Comparison of ENCODE assay signal across 10 cellular contexts in genomic region chr5:39219433-39219832, GRCh38. TPM values are rescaled to one million over a fixed set of nuclear protein-coding genes. Genes with fewer than 3 reads are reported as not detected.
A peak's percentile ranks its signal among the peaks of the same experiment; 100 is the strongest.
DNase-seq lines count a peak whose midpoint lies in the region; ATAC-seq, FAIRE-seq and TF ChIP-seq lines count a peak whose summit lies in the region.
"Had no signal": no experiment of that assay in that cellular context is flagged by ENCODE, and none has a peak within 500 bp of the region (broad histone marks: within the 10 kb centered on the region; RNA-seq: fewer than 3 reads in every experiment).

Gene FYB1 (minus strand): TSS chr5:39219563. CDS start chr5:39202960, 16,603 bp downstream.

- in situ Hi-C loops in SK-MEL-5 (cut with HindIII; ENCODE audit: low pct_unique_long_range_greater_than_20kb, low sequenced_read_pairs) = no loop called here

- DNase-seq in Daoy (ENCODE audit: low read depth) = peak; percentile 16
- DNase-seq in SK-MEL-5 (ENCODE audit: low read depth, low spot score) = peak; percentile 98
- peak; percentile 48 to 78 for DNase-seq in foreskin keratinocyte
- DNase-seq in HTR-8/SVneo (ENCODE audit: insufficient read length, low spot score) = no peak
- DNase-seq in NCI-H524 (lab: John Stamatoyannopoulos, UW) = no peak
- DNase-seq: stimulated activated naive CD8-positive, alpha-beta T cell treated with anti-CD3 and anti-CD28 coated beads, Interleukin-15, Interleukin-2, amounts not matched to agents 100 U/mL and 50 U/mL, for 24 hours had no signal

- H3K36me3 ChIP-seq in rectal smooth muscle tissue (ENCODE audit: control insufficient read depth, insufficient read depth, low read length) = no peaks in the 10 kb centered on the region

- H3K4me1 ChIP-seq in foreskin keratinocyte (no peaks in the 10 kb centered on the region), rectal smooth muscle tissue (ENCODE audit: control insufficient read depth, insufficient read depth, low read length) (peaks cover 9% of the 10 kb centered on the region)

- ATAC-seq in foreskin keratinocyte (peak; percentile 44), GM21367 (IDR thresholded peaks at IDR 0.05; ENCODE audit: unreplicated experiment) (no peak), GM18498 (IDR thresholded peaks at IDR 0.05; ENCODE audit: unreplicated experiment) (no peak)
- ATAC-seq: stimulated activated naive CD8-positive, alpha-beta T cell treated with anti-CD3 and anti-CD28 coated beads, Interleukin-15, Interleukin-2, amounts not matched to agents 100 U/mL and 50 U/mL, for 24 hours had no signal

- H3K27ac ChIP-seq in foreskin keratinocyte (peak within 1 kb of the TSS; percentile 53), rectal smooth muscle tissue (ENCODE audit: low read depth, low read length) (peak within 1 kb of the TSS; percentile 8)

- TF ChIP-seq CTCF in foreskin keratinocyte (conservative IDR thresholded peaks at IDR 0.05) = no peak

- H3K9ac ChIP-seq in rectal smooth muscle tissue (ENCODE audit: low read length) = no peak within 1 kb of the TSS

- no peak for FAIRE-seq in HTR-8/SVneo (lab: Jason Lieb, UNC)
- FAIRE-seq: GM18507 had no signal

- H3K27me3 ChIP-seq in foreskin keratinocyte (no peaks in the 10 kb centered on the region), rectal smooth muscle tissue (ENCODE audit: control insufficient read depth, insufficient read depth, low read length) (no peaks in the 10 kb centered on the region)

- no peak within 1 kb of the TSS for H3K4me3 ChIP-seq in rectal smooth muscle tissue (ENCODE audit: low read length)

RNA-seq across cellular contexts. Expression of gene FYB1, which starts in this region (rescaled TPM):
- total RNA-seq in Daoy (2014; rRNA removed; shearing (Covaris generic)) = not detected in 2 replicates
- 29.1 and 31.6 TPM in 2 replicates for total RNA-seq in SK-MEL-5 (2014; rRNA removed; shearing (Covaris generic))
- polyA plus RNA-seq in SK-MEL-5 (2015; cell fraction: cytosol; rRNA removed) = 28.7 and 41.3 TPM in 2 replicates
- polyA plus RNA-seq in SK-MEL-5 (2015; cell fraction: nucleus; rRNA removed) = 68.2 and 72.5 TPM in 2 replicates
- total RNA-seq in foreskin keratinocyte = not detected in 2 replicates
- not detected in 2 replicates for polyA plus RNA-seq in foreskin keratinocyte

Comparison
In these comparisons a context has a peak if more than half of its experiments do, and no peak if none do; other contexts are left out.
1. RNA of gene FYB1 (total RNA-seq): 29.1 to 31.6 TPM in SK-MEL-5; not detected in Daoy and not detected in foreskin keratinocyte; every median in the first group is over 10 times any median in the second.
2. Peak in DNase-seq in Daoy; RNA of the gene not detected or under 1 TPM.
3. Peak in DNase-seq, ATAC-seq and H3K27ac ChIP-seq in foreskin keratinocyte; RNA of the gene not detected or under 1 TPM.